Comparison of ENCODE assay signal across 23 cellular contexts in genomic region chr6:110216140-110216539, GRCh38.
"Had no signal": no experiment of that assay in that cellular context is flagged by ENCODE, and none has a peak within 500 bp of the region (broad histone marks: within the 10 kb centered on the region; RNA-seq: fewer than 3 reads in every experiment).

No MANE protein-coding gene starts in this region.

- H3K9me3 ChIP-seq: breast epithelium, heart left ventricle, psoas muscle, right atrium auricular region, tibial artery had no signal

- ATAC-seq: activated T-cell treated with anti-CD3 and anti-CD28 coated beads, Interleukin-2, amount 50 U/mL, for 72 hours; effector memory CD8-positive, alpha-beta T cell; heart left ventricle; naive thymus-derived CD4-positive, alpha-beta T cell; psoas muscle; stimulated activated memory B cell treated with anti-CD40 and anti-IgM and Interleukin-4, amounts not matched to agents 10 μg/mL and 1 μg/mL and 100 μg/mL, for 72 hours; stimulated activated naive CD8-positive, alpha-beta T cell treated with anti-CD3 and anti-CD28 coated beads, Interleukin-15, amount 100 ng/mL, for 72 hours had no signal

- H3K9ac ChIP-seq: parathyroid adenoma had no signal

- H2AFZ ChIP-seq: parathyroid adenoma had no signal

- H3K27me3 ChIP-seq: breast epithelium, heart left ventricle, right atrium auricular region, tibial artery had no signal

- H3K4me2 ChIP-seq: smooth muscle cell had no signal

- H3K79me2 ChIP-seq: parathyroid adenoma had no signal

- H3K4me3 ChIP-seq: breast epithelium, heart left ventricle, psoas muscle, right atrium auricular region, smooth muscle cell, tibial artery had no signal

- DNase-seq: activated CD4-positive, alpha-beta memory T cell treated with anti-CD3 and anti-CD28 coated beads for 36 hours; activated CD4-positive, alpha-beta T cell treated with anti-CD3 and anti-CD28 coated beads for 48 hours; activated naive CD4-positive, alpha-beta T cell treated with Interleukin-2 at 50 U/mL for 16 hours; activated naive CD8-positive, alpha-beta T cell treated with anti-CD3 and anti-CD28 coated beads, Interleukin-2, amount 10 ng/mL, durations not matched to agents 7 days and 5 days; activated T-cell treated with anti-CD3 and anti-CD28 coated beads, Interleukin-2, amount 50 U/mL, for 72 hours; amniotic stem cell; effector memory CD8-positive, alpha-beta T cell; heart left ventricle; immature natural killer cell; midbrain; naive thymus-derived CD4-positive, alpha-beta T cell; psoas muscle; stimulated activated CD4-positive, alpha-beta T cell treated with anti-CD3 and anti-CD28 coated beads, Interleukin-1b, Interleukin-23, amount 100 ng/mL, for 48 hours; stimulated activated CD4-positive, alpha-beta T cell treated with anti-CD3 and anti-CD28 coated beads, Interleukin-4, amount 100 ng/mL, for 4 hours; stimulated activated CD8-positive, alpha-beta memory T cell treated with anti-CD3 and anti-CD28 coated beads, Interleukin-4, amount 100 ng/mL, for 48 hours; stimulated activated naive CD8-positive, alpha-beta T cell treated with anti-CD3 and anti-CD28 coated beads, Interleukin-15, amount 100 ng/mL, for 72 hours; substantia nigra; tibial artery had no signal

- H3K27ac ChIP-seq: breast epithelium, heart left ventricle, parathyroid adenoma, psoas muscle, right atrium auricular region, tibial artery had no signal

- H3K4me1 ChIP-seq: breast epithelium, heart left ventricle, parathyroid adenoma, psoas muscle, right atrium auricular region, tibial artery had no signal
